Comparison of ENCODE assay signal across 26 cellular contexts in genomic region chr7:98541101-98541500, GRCh38.
"Had no signal": no experiment of that assay in that cellular context is flagged by ENCODE, and none has a peak within 500 bp of the region (broad histone marks: within the 10 kb centered on the region; RNA-seq: fewer than 3 reads in every experiment).

No MANE protein-coding gene starts in this region.

- H3K36me3 ChIP-seq: brain microvascular endothelial cell had no signal

- DNase-seq: activated CD4-positive, alpha-beta memory T cell treated with anti-CD3 and anti-CD28 coated beads for 36 hours; activated CD4-positive, alpha-beta T cell treated with anti-CD3 and anti-CD28 coated beads for 36 hours; activated CD4-positive, alpha-beta T cell treated with anti-CD3 and anti-CD28 coated beads, Interleukin-2, amount 10 ng/mL, durations not matched to agents 24 days and 14 days; activated CD4-positive, CD25-positive, alpha-beta regulatory T cell; activated CD4-positive, CD25-positive, alpha-beta regulatory T cell treated with anti-CD3 and anti-CD28 coated beads, Interleukin-2, amount 50 U/mL, for 72 hours; activated CD8-positive, alpha-beta memory T cell treated with anti-CD3 and anti-CD28 coated beads, Interleukin-2, amount 50 U/mL, for 48 hours; activated gamma-delta T cell; activated naive CD4-positive, alpha-beta T cell; activated naive CD4-positive, alpha-beta T cell treated with anti-CD3 and anti-CD28 coated beads, Interleukin-2, amount 10 ng/mL, durations not matched to agents 7 days and 5 days; activated naive CD8-positive, alpha-beta T cell treated with anti-CD3 and anti-CD28 coated beads, Interleukin-2, amount 10 ng/mL, durations not matched to agents 7 days and 5 days; activated T-cell treated with anti-CD3 and anti-CD28 coated beads for 4 hours; activated T-cell treated with anti-CD3 and anti-CD28 coated beads, Interleukin-2, amount 50 U/mL, for 24 hours; activated T-cell treated with anti-CD3 and anti-CD28 coated beads, Interleukin-2, amount 50 U/mL, for 72 hours; brain microvascular endothelial cell; effector memory CD4-positive, alpha-beta T cell; endodermal cell; foreskin fibroblast; head of caudate nucleus; T-helper 2 cell had no signal

- H3K27ac ChIP-seq: brain microvascular endothelial cell, coronary artery, dorsolateral prefrontal cortex had no signal

- H3K4me3 ChIP-seq: coronary artery, dorsolateral prefrontal cortex had no signal

- FAIRE-seq: astrocyte, bronchial epithelial cell, frontal cortex had no signal

- ATAC-seq: activated CD4-positive, alpha-beta T cell treated with anti-CD3 and anti-CD28 coated beads for 36 hours; activated naive CD4-positive, alpha-beta T cell treated with anti-CD3 and anti-CD28 coated beads, Interleukin-2, amount 50 U/mL, for 72 hours; activated T-cell treated with anti-CD3 and anti-CD28 coated beads, Interleukin-2, amount 50 U/mL, for 72 hours; esophagus mucosa had no signal
